In genomic region chr9:136410500-136411287, GRCh38 we compare ENCODE assay signal across 8 cellular contexts. TPM values are rescaled to one million over a fixed set of nuclear protein-coding genes. Genes with fewer than 3 reads are reported as not detected.
A peak's percentile ranks its signal among the peaks of the same experiment; 100 is the strongest.
DNase-seq lines count a peak whose midpoint lies in the region; ATAC-seq and TF ChIP-seq lines count a peak whose summit lies in the region.

Gene ENTR1 (minus strand): TSS chr9:136410614. CDS start chr9:136410397, 217 bp downstream.
Gene PMPCA (plus strand): TSS chr9:136410658. CDS start chr9:136410669, 11 bp downstream.

- in situ Hi-C loops in T47D (cut with HindIII; ENCODE audit: low pct_unique_long_range_greater_than_20kb, low sequenced_read_pairs), result no loop called here

- H3K27me3 ChIP-seq in WERI-Rb-1 (ENCODE audit: insufficient read depth, low read depth, severe bottlenecking) (no peaks in the 10 kb centered on the region), skeletal muscle satellite cell (ENCODE audit: control insufficient read depth, insufficient read depth, low read length) (no peaks in the 10 kb centered on the region)

- H3K4me2 ChIP-seq in skeletal muscle satellite cell (ENCODE audit: low read length), result peak within 1 kb of the TSS; percentile 89

- H3K4me1 ChIP-seq in skeletal muscle satellite cell (ENCODE audit: control insufficient read depth, insufficient read depth, low read length), result peaks cover 18% of the 10 kb centered on the region

- H3K27ac ChIP-seq in WERI-Rb-1, result peak within 1 kb of the TSS; percentile 88

- peak; percentile 62 for ATAC-seq in GM18858 (IDR thresholded peaks at IDR 0.05; ENCODE audit: unreplicated experiment)
- peak; percentile 73 for ATAC-seq in HG03097 (IDR thresholded peaks at IDR 0.05; ENCODE audit: low FRiP score, unreplicated experiment)

- H3K36me3 ChIP-seq in WERI-Rb-1 (peaks cover 59% of the 10 kb centered on the region), skeletal muscle satellite cell (ENCODE audit: insufficient read depth, low read length) (peaks cover 51% of the 10 kb centered on the region)

- TF ChIP-seq CTCF in WERI-Rb-1 (IDR thresholded peaks at IDR 0.05; ENCODE audit: low read depth, low read length), result no peak

- H3K9me3 ChIP-seq in WERI-Rb-1 (ENCODE audit: severe bottlenecking), result no peaks in the 10 kb centered on the region
- H3K9me3 ChIP-seq in iPS-18c (ENCODE audit: control insufficient read depth, insufficient read depth, low read length), result peaks cover 2% of the 10 kb centered on the region
- no peaks in the 10 kb centered on the region for H3K9me3 ChIP-seq in skeletal muscle satellite cell (replicated peaks; ENCODE audit: low read length)

- DNase-seq in 8988T (peak; percentile 96), NCI-H2227 (lab: John Stamatoyannopoulos, UW; ENCODE audit: unreplicated experiment) (peak; percentile 90), WERI-Rb-1 (peak; percentile 89), T47D (ENCODE audit: low read depth in 1 of 2, low spot score in 1 of 2) (peak; percentile 94 to 98)

- H3K9ac ChIP-seq in skeletal muscle satellite cell (ENCODE audit: low read depth, low read length), result peak within 1 kb of the TSS; percentile 99

- H3K4me3 ChIP-seq in WERI-Rb-1 (ENCODE audit: low read depth, low read length), result peak within 1 kb of the TSS; percentile 71
- H3K4me3 ChIP-seq in iPS-18c (ENCODE audit: insufficient read depth, low read depth, low read length), result peak within 1 kb of the TSS; percentile 96
- peak within 1 kb of the TSS; percentile 97 for H3K4me3 ChIP-seq in skeletal muscle satellite cell (ENCODE audit: low read length)

RNA-seq across cellular contexts. Expression of gene ENTR1, which starts in this region (rescaled TPM):
- 49.4 and 53.1 TPM in 2 replicates for total RNA-seq in skeletal muscle satellite cell (2012; rRNA removed)

RNA-seq across cellular contexts. Expression of gene PMPCA, which starts in this region (rescaled TPM):
- 64.2 and 79.1 TPM in 2 replicates for total RNA-seq in skeletal muscle satellite cell (2012; rRNA removed)

Comparison
In these comparisons a context has a peak if more than half of its experiments do, and no peak if none do; other contexts are left out.
1. Peak in every context shown above with its lines: DNase-seq, ATAC-seq, H3K4me3 ChIP-seq and H3K27ac ChIP-seq.